17 cellular contexts compared by ENCODE assay signal in the genomic region with DNA sequence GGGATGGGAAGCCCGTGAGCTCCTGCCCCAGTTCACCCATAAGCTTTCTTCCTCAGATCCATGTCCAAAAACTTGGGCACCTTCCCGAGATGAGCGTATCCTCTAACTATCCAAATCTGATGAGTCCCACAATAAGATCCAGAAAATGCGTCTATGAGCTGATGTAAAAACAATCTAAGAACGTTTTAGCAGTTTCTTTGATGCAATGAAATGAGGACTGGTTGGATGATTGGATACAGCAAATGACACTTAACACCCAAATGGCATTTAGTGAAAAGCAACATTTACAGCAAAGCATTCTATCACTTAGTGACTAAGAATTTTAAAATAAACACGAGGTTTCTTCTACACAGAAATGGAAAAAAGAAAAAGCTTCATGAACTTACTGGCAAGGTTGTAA.
DNase-seq lines count a peak whose midpoint lies in the region; TF ChIP-seq lines count a peak whose summit lies in the region.
"Had no signal": no experiment of that assay in that cellular context is flagged by ENCODE, and none has a peak within 500 bp of the region (broad histone marks: within the 10 kb centered on the region; RNA-seq: fewer than 3 reads in every experiment).

No MANE protein-coding gene starts in this region.

- no peaks in the 10 kb centered on the region for H3K9me3 Mint-ChIP-seq in activated naive CD4-positive, alpha-beta T cell treated with anti-CD3 and anti-CD28 coated beads, Interleukin-2, amount 50 U/mL, for 24 hours
- H3K9me3 Mint-ChIP-seq: neural crest cell had no signal

- H3K36me3 ChIP-seq in ascending aorta = peaks cover 8 to 30% of the 10 kb centered on the region in 2 donors
- peaks cover 38% of the 10 kb centered on the region for H3K36me3 ChIP-seq in muscle layer of colon (ENCODE audit: insufficient read depth, low read length)
- H3K36me3 ChIP-seq in transverse colon = peaks cover 0 to 24% (median 8%) of the 10 kb centered on the region in 4 donors
- peaks cover 0 to 14% of the 10 kb centered on the region in 2 donors for H3K36me3 ChIP-seq in thyroid gland

- peak overlapping the region; percentile 66 for H3K27ac Mint-ChIP-seq in activated naive CD4-positive, alpha-beta T cell treated with anti-CD3 and anti-CD28 coated beads, Interleukin-2, amount 50 U/mL, for 24 hours

- TF ChIP-seq CTCF in ascending aorta (IDR thresholded peaks at IDR 0.05) (no peak), transverse colon (IDR thresholded peaks at IDR 0.05) (no peak), thyroid gland (IDR thresholded peaks at IDR 0.05) (no peak)

- peaks cover 95% of the 10 kb centered on the region for H3K4me1 Mint-ChIP-seq in activated naive CD4-positive, alpha-beta T cell treated with anti-CD3 and anti-CD28 coated beads, Interleukin-2, amount 50 U/mL, for 24 hours

- WGBS in transverse colon (ENCODE audit: low coverage in 1 of 2), 2 donors = 80 to 88% methylated on average over 4 to 6 of the region's 6 CpGs
- WGBS in thyroid gland, 2 donors = 90% methylated on average over 6 of the region's 6 CpGs

- H3K36me3 Mint-ChIP-seq in activated naive CD4-positive, alpha-beta T cell treated with anti-CD3 and anti-CD28 coated beads, Interleukin-2, amount 50 U/mL, for 24 hours = peaks cover 49% of the 10 kb centered on the region

- in situ Hi-C loops in transverse colon (cut with MboI; ENCODE audit: low pct_ligation_motif_present in 1 of 4, low pct_unique_long_range_greater_than_20kb in 1 of 4, low sequenced_read_pairs in 3 of 4) = loop anchor here in 1 of 4 donors (25.0 kb wide), 1 partner anchor 603 kb away; a partner anchor contains a TSS

- H3K9me3 ChIP-seq in ascending aorta = no peaks in the 10 kb centered on the region
- no peaks in the 10 kb centered on the region for H3K9me3 ChIP-seq in muscle layer of colon (ENCODE audit: low read length)
- H3K9me3 ChIP-seq in transverse colon = no peaks in the 10 kb centered on the region
- no peaks in the 10 kb centered on the region for H3K9me3 ChIP-seq in thyroid gland
- H3K9me3 ChIP-seq: Peyer's patch had no signal

- H3K9ac ChIP-seq in muscle layer of colon (ENCODE audit: low read length) = no peak overlapping the region

- intact Hi-C loops in ascending aorta (cut with DNase I) (loop anchor here (5.0 to 10.0 kb wide), 2 partner anchors 73 to 600 kb away; a partner anchor contains a TSS), transverse colon (cut with DNase I; ENCODE audit: low total_unique reads) (no loop called here), thyroid gland (cut with DNase I) (no loop called here)

- peak overlapping the region; percentile 82 to 93 for H3K27ac ChIP-seq in ascending aorta
- peak overlapping the region; percentile 85 for H3K27ac ChIP-seq in muscle layer of colon (ENCODE audit: low read depth, low read length)
- H3K27ac ChIP-seq in transverse colon = peak overlapping the region; percentile 72 to 83 (median 82)
- H3K27ac ChIP-seq in thyroid gland = peak overlapping the region in 1 of 3 donors; percentile 96

- H3K27me3 Mint-ChIP-seq in activated naive CD4-positive, alpha-beta T cell treated with anti-CD3 and anti-CD28 coated beads, Interleukin-2, amount 50 U/mL, for 24 hours = no peaks in the 10 kb centered on the region

- TF ChIP-seq POLR2A in transverse colon (IDR thresholded peaks at IDR 0.05) = no peak
- no peak for TF ChIP-seq POLR2A in thyroid gland (IDR thresholded peaks at IDR 0.05)

- DNase-seq in activated naive CD4-positive, alpha-beta T cell treated with anti-CD3 and anti-CD28 coated beads, Interleukin-2, amount 50 U/mL, for 16 hours = no peak
- DNase-seq in ascending aorta (ENCODE audit: low spot score in 2 of 2) (no peak), transverse colon (no peak), DMS79 treated with DMSO at 0.1 percent for 48 hours (lab: John Stamatoyannopoulos, UW) (no peak), thyroid gland (no peak), NCI-H748 treated with DMSO at 0.1 percent for 48 hours (lab: John Stamatoyannopoulos, UW) (no peak)
- DNase-seq: activated CD4-positive, alpha-beta T cell treated with anti-CD3 and anti-CD28 coated beads for 48 hours; activated effector memory CD4-positive, alpha-beta T cell treated with Interleukin-2 at 50 U/mL for 16 hours; DMS 273 treated with DMSO at 0.1 percent for 48 hours; head of caudate nucleus; Kasumi-1; NCI-H1694; NCI-H524 treated with DMSO at 0.1 percent for 48 hours; Peyer's patch had no signal

- no peak for TF ChIP-seq EP300 in transverse colon (IDR thresholded peaks at IDR 0.05; ENCODE audit: low read depth)

- H3K4me1 ChIP-seq in ascending aorta = peaks cover 11 to 72% of the 10 kb centered on the region in 2 donors
- H3K4me1 ChIP-seq in muscle layer of colon (ENCODE audit: insufficient read depth, low read length) = peaks cover 93% of the 10 kb centered on the region
- H3K4me1 ChIP-seq in transverse colon = peaks cover 9 to 64% (median 18%) of the 10 kb centered on the region in 4 donors
- peaks cover 30 to 43% of the 10 kb centered on the region in 2 donors for H3K4me1 ChIP-seq in thyroid gland

- H3K4me3 Mint-ChIP-seq in activated naive CD4-positive, alpha-beta T cell treated with anti-CD3 and anti-CD28 coated beads, Interleukin-2, amount 50 U/mL, for 24 hours = no peak overlapping the region
- H3K4me3 Mint-ChIP-seq: neural crest cell had no signal

- H3K27me3 ChIP-seq in ascending aorta (no peaks in the 10 kb centered on the region), muscle layer of colon (ENCODE audit: control insufficient read depth in 1 of 2, insufficient read depth in 2 of 2, low read length in 2 of 2) (no peaks in the 10 kb centered on the region), transverse colon (no peaks in the 10 kb centered on the region), thyroid gland (no peaks in the 10 kb centered on the region)
- H3K27me3 ChIP-seq: Peyer's patch had no signal

- H3K4me3 ChIP-seq in ascending aorta = no peak overlapping the region
- no peak overlapping the region for H3K4me3 ChIP-seq in muscle layer of colon (ENCODE audit: low read depth in 1 of 2, low read length in 2 of 2)
- no peak overlapping the region for H3K4me3 ChIP-seq in transverse colon
- H3K4me3 ChIP-seq in thyroid gland (replicated peaks in 1 of 3) = no peak overlapping the region
- H3K4me3 ChIP-seq: Peyer's patch had no signal
